In genomic region chrX:37846558-37846933, GRCh38 we compare ENCODE assay signal across 8 cellular contexts. TPM values are rescaled to one million over a fixed set of nuclear protein-coding genes. Genes with fewer than 3 reads are reported as not detected.
A peak's percentile ranks its signal among the peaks of the same experiment; 100 is the strongest.
DNase-seq lines count a peak whose midpoint lies in the region; ATAC-seq lines count a peak whose summit lies in the region.

No MANE protein-coding gene starts in this region.

- H3K36me3 ChIP-seq in iPS-18a (ENCODE audit: control insufficient read depth, low read depth, low read length), result no peaks in the 10 kb centered on the region

- no peak overlapping the region for H3K9ac ChIP-seq in iPS-18a (ENCODE audit: low read length)

- no peak overlapping the region for H3K27ac ChIP-seq in iPS-18a (ENCODE audit: low read length)

- H3K4me1 Mint-ChIP-seq in activated T-helper 2 cell treated with anti-CD3 and anti-CD28 coated beads, Interferon-gamma antibody, Interleukin-2, Interleukin-4, amounts not matched to agents 10 μg/mL and 5 μg/mL and 100 μg/mL, durations not matched to agents 14 hours and 24 hours and 36 hours (ENCODE audit: low read depth), result peaks cover 20% of the 10 kb centered on the region
- H3K4me1 Mint-ChIP-seq in stimulated activated naive B cell treated with anti-CD40 and anti-IgM and Interleukin-4, amounts not matched to agents 10 μg/mL and 1 μg/mL and 100 μg/mL, for 72 hours, result no peaks in the 10 kb centered on the region

- H3K4me3 Mint-ChIP-seq in activated T-helper 2 cell treated with anti-CD3 and anti-CD28 coated beads, Interferon-gamma antibody, Interleukin-2, Interleukin-4, amounts not matched to agents 10 μg/mL and 5 μg/mL and 100 μg/mL, durations not matched to agents 14 hours and 24 hours and 36 hours (ENCODE audit: low read depth), result peak overlapping the region; percentile 72
- peak overlapping the region; percentile 81 to 87 for H3K4me3 Mint-ChIP-seq in stimulated activated naive B cell treated with anti-CD40 and anti-IgM and Interleukin-4, amounts not matched to agents 10 μg/mL and 1 μg/mL and 100 μg/mL, for 72 hours

- no peaks in the 10 kb centered on the region for H3K27me3 ChIP-seq in iPS-18a (ENCODE audit: control insufficient read depth, insufficient read depth, low read length)

- H3K27me3 Mint-ChIP-seq in activated T-helper 2 cell treated with anti-CD3 and anti-CD28 coated beads, Interferon-gamma antibody, Interleukin-2, Interleukin-4, amounts not matched to agents 10 μg/mL and 5 μg/mL and 100 μg/mL, durations not matched to agents 14 hours and 24 hours and 36 hours (ENCODE audit: low read depth), result no peaks in the 10 kb centered on the region
- peaks cover 0 to 4% of the 10 kb centered on the region in 2 donors for H3K27me3 Mint-ChIP-seq in stimulated activated naive B cell treated with anti-CD40 and anti-IgM and Interleukin-4, amounts not matched to agents 10 μg/mL and 1 μg/mL and 100 μg/mL, for 72 hours

- peaks cover 13% of the 10 kb centered on the region for H3K36me3 Mint-ChIP-seq in activated T-helper 2 cell treated with anti-CD3 and anti-CD28 coated beads, Interferon-gamma antibody, Interleukin-2, Interleukin-4, amounts not matched to agents 10 μg/mL and 5 μg/mL and 100 μg/mL, durations not matched to agents 14 hours and 24 hours and 36 hours (ENCODE audit: low read depth)
- H3K36me3 Mint-ChIP-seq in stimulated activated naive B cell treated with anti-CD40 and anti-IgM and Interleukin-4, amounts not matched to agents 10 μg/mL and 1 μg/mL and 100 μg/mL, for 72 hours, result peaks cover 0 to 2% of the 10 kb centered on the region in 2 donors

- intact Hi-C loops in activated T-helper 2 cell treated with anti-CD3 and anti-CD28 coated beads, Interferon-gamma antibody, Interleukin-2, Interleukin-4, amounts not matched to agents 10 μg/mL and 5 μg/mL and 100 μg/mL, durations not matched to agents 14 hours and 24 hours and 36 hours (cut with micrococcal nuclease), result no loop called here

- H3K9me3 ChIP-seq in iPS-18a (ENCODE audit: control insufficient read depth, low read depth, low read length), result peaks cover 10% of the 10 kb centered on the region

- ATAC-seq in stimulated activated naive B cell treated with anti-CD40 and anti-IgM and Interleukin-4, amounts not matched to agents 10 μg/mL and 1 μg/mL and 100 μg/mL, for 72 hours (replicated peaks), result no peak

- H3K9me3 Mint-ChIP-seq in activated T-helper 2 cell treated with anti-CD3 and anti-CD28 coated beads, Interferon-gamma antibody, Interleukin-2, Interleukin-4, amounts not matched to agents 10 μg/mL and 5 μg/mL and 100 μg/mL, durations not matched to agents 14 hours and 24 hours and 36 hours, result no peaks in the 10 kb centered on the region
- no peaks in the 10 kb centered on the region for H3K9me3 Mint-ChIP-seq in stimulated activated naive B cell treated with anti-CD40 and anti-IgM and Interleukin-4, amounts not matched to agents 10 μg/mL and 1 μg/mL and 100 μg/mL, for 72 hours

- H3K4me1 ChIP-seq in iPS-18a (ENCODE audit: control insufficient read depth, low read depth, low read length), result no peaks in the 10 kb centered on the region

- DNase-seq in NCI-H1105 treated with DMSO at 0.1 percent for 48 hours (lab: John Stamatoyannopoulos, UW) (peak; percentile 14), NCI-H1105 (lab: John Stamatoyannopoulos, UW) (no peak), SKM-1 (lab: John Stamatoyannopoulos, UW; ENCODE audit: unreplicated experiment) (no peak), NCI-H2171 (lab: John Stamatoyannopoulos, UW) (no peak), cortex of kidney (lab: John Stamatoyannopoulos, UW) (no peak)
- no peak for DNase-seq in activated T-helper 2 cell treated with anti-CD3 and anti-CD28 coated beads, Interferon-gamma antibody, Interleukin-2, Interleukin-4, amounts not matched to agents 10 μg/mL and 5 μg/mL and 100 μg/mL, durations not matched to agents 14 hours and 24 hours and 36 hours (ENCODE audit: low spot score)
- DNase-seq in stimulated activated naive B cell treated with anti-CD40 and anti-IgM and Interleukin-4, amounts not matched to agents 10 μg/mL and 1 μg/mL and 100 μg/mL, for 72 hours, result no peak

- peak overlapping the region; percentile 60 for H3K4me3 ChIP-seq in iPS-18a (ENCODE audit: low read length)

- H3K27ac Mint-ChIP-seq in activated T-helper 2 cell treated with anti-CD3 and anti-CD28 coated beads, Interferon-gamma antibody, Interleukin-2, Interleukin-4, amounts not matched to agents 10 μg/mL and 5 μg/mL and 100 μg/mL, durations not matched to agents 14 hours and 24 hours and 36 hours, result peak overlapping the region; percentile 74
- peak overlapping the region; percentile 90 for H3K27ac Mint-ChIP-seq in stimulated activated naive B cell treated with anti-CD40 and anti-IgM and Interleukin-4, amounts not matched to agents 10 μg/mL and 1 μg/mL and 100 μg/mL, for 72 hours

RNA-seq across cellular contexts. Expression of gene DYNLT3, which starts 0.8 kb away (rescaled TPM):
- 17.6 and 19.9 TPM in 2 replicates for total RNA-seq in activated T-helper 2 cell treated with anti-CD3 and anti-CD28 coated beads, Interferon-gamma antibody, Interleukin-2, Interleukin-4, amounts not matched to agents 10 μg/mL and 5 μg/mL and 100 μg/mL, durations not matched to agents 14 hours and 24 hours and 36 hours
